In genomic region chr1:59504281-59504680, GRCh38 we compare ENCODE assay signal across 21 cellular contexts.
DNase-seq lines count a peak whose midpoint lies in the region; ATAC-seq, FAIRE-seq and TF ChIP-seq lines count a peak whose summit lies in the region.
"Had no signal": no experiment of that assay in that cellular context is flagged by ENCODE, and none has a peak within 500 bp of the region (broad histone marks: within the 10 kb centered on the region; RNA-seq: fewer than 3 reads in every experiment).

No MANE protein-coding gene starts in this region.

- FAIRE-seq in astrocyte (lab: Jason Lieb, UNC) = no peak
- FAIRE-seq: A549, G401.6, GM12891 had no signal

- no peaks in the 10 kb centered on the region for H3K36me3 ChIP-seq in astrocyte (ENCODE audit: insufficient read depth, low read length)

- peak overlapping the region; percentile 43 for H3K27ac Mint-ChIP-seq in stimulated activated naive CD8-positive, alpha-beta T cell treated with anti-CD3 and anti-CD28 coated beads, Interleukin-15, Interleukin-2, amounts not matched to agents 100 ng/mL and 50 ng/mL, for 24 hours
- H3K27ac Mint-ChIP-seq in astrocyte (ENCODE audit: unreplicated experiment) = peak overlapping the region; percentile 70

- no peak overlapping the region for H2AFZ ChIP-seq in astrocyte (ENCODE audit: low read depth, low read length)
- H2AFZ ChIP-seq: GM23248 had no signal

- H3K79me2 ChIP-seq in astrocyte (ENCODE audit: insufficient read depth, low read length) = no peaks in the 10 kb centered on the region

- no peaks in the 10 kb centered on the region for H3K9me3 Mint-ChIP-seq in stimulated activated naive CD8-positive, alpha-beta T cell treated with anti-CD3 and anti-CD28 coated beads, Interleukin-15, Interleukin-2, amounts not matched to agents 100 ng/mL and 50 ng/mL, for 24 hours
- peaks cover 3% of the 10 kb centered on the region for H3K9me3 Mint-ChIP-seq in astrocyte (ENCODE audit: unreplicated experiment)

- no peak for DNase-seq in stimulated activated naive CD8-positive, alpha-beta T cell treated with anti-CD3 and anti-CD28 coated beads, Interleukin-15, Interleukin-2, amounts not matched to agents 100 U/mL and 50 U/mL, for 24 hours
- DNase-seq in NCI-H82 treated with DMSO at 0.1 percent for 48 hours (lab: John Stamatoyannopoulos, UW; ENCODE audit: unreplicated experiment) (peak; percentile 43), astrocyte (ENCODE audit: low read depth) (no peak), NOMO-1 treated with DMSO at 0.1 percent for 48 hours (lab: John Stamatoyannopoulos, UW; ENCODE audit: unreplicated experiment) (no peak), T1000 (lab: John Stamatoyannopoulos, UW) (no peak), NCI-H1417 treated with DMSO at 0.1 percent for 48 hours (lab: John Stamatoyannopoulos, UW) (no peak)
- DNase-seq: COR-L47, GM23248, KG1, NCI-H1436, NCI-H2029 treated with DMSO at 0.1 percent for 48 hours, NCI-H226, NCI-H526 treated with DMSO at 0.1 percent for 48 hours, SIG-M5, SW 1271 had no signal

- no peak overlapping the region for H3K4me2 ChIP-seq in astrocyte (ENCODE audit: low read length)
- H3K4me2 ChIP-seq: A549 had no signal

- H3K27ac ChIP-seq in astrocyte (ENCODE audit: low read depth, low read length) = no peak overlapping the region
- H3K27ac ChIP-seq: A549, GM23248 had no signal

- no peak overlapping the region for H3K9ac ChIP-seq in astrocyte (ENCODE audit: low read length)
- H3K9ac ChIP-seq: GM23248 had no signal

- no peak for TF ChIP-seq CTCF in astrocyte (IDR thresholded peaks at IDR 0.05; ENCODE audit: insufficient read depth, low read depth, low read length)

- peaks cover 5% of the 10 kb centered on the region for H3K4me1 Mint-ChIP-seq in stimulated activated naive CD8-positive, alpha-beta T cell treated with anti-CD3 and anti-CD28 coated beads, Interleukin-15, Interleukin-2, amounts not matched to agents 100 ng/mL and 50 ng/mL, for 24 hours (ENCODE audit: low read depth)
- peaks cover 34% of the 10 kb centered on the region for H3K4me1 Mint-ChIP-seq in astrocyte (ENCODE audit: low read depth, unreplicated experiment)

- H4K20me1 ChIP-seq in astrocyte (ENCODE audit: insufficient read depth, low read length) = no peaks in the 10 kb centered on the region

- ATAC-seq in stimulated activated naive CD8-positive, alpha-beta T cell treated with anti-CD3 and anti-CD28 coated beads, Interleukin-15, Interleukin-2, amounts not matched to agents 100 U/mL and 50 U/mL, for 24 hours = no peak
- ATAC-seq in GM18519 (IDR thresholded peaks at IDR 0.05; ENCODE audit: low FRiP score, unreplicated experiment) = no peak
- ATAC-seq: A549 had no signal

- no peaks in the 10 kb centered on the region for H3K27me3 Mint-ChIP-seq in stimulated activated naive CD8-positive, alpha-beta T cell treated with anti-CD3 and anti-CD28 coated beads, Interleukin-15, Interleukin-2, amounts not matched to agents 100 ng/mL and 50 ng/mL, for 24 hours
- H3K27me3 Mint-ChIP-seq in astrocyte (ENCODE audit: low read depth, unreplicated experiment) = peaks cover 6% of the 10 kb centered on the region

- H3K27me3 ChIP-seq in astrocyte (ENCODE audit: insufficient read depth, low read length) = no peaks in the 10 kb centered on the region

- no peak overlapping the region for H3K4me3 Mint-ChIP-seq in stimulated activated naive CD8-positive, alpha-beta T cell treated with anti-CD3 and anti-CD28 coated beads, Interleukin-15, Interleukin-2, amounts not matched to agents 100 ng/mL and 50 ng/mL, for 24 hours
- H3K4me3 Mint-ChIP-seq in astrocyte (ENCODE audit: unreplicated experiment) = no peak overlapping the region
- H3K4me3 Mint-ChIP-seq: CD14-positive monocyte had no signal

- no peaks in the 10 kb centered on the region for H3K9me3 ChIP-seq in astrocyte (ENCODE audit: insufficient read depth, low read depth, low read length)
- H3K9me3 ChIP-seq: A549 had no signal

- H3K4me3 ChIP-seq in astrocyte (ENCODE audit: insufficient read depth, low read depth, low read length) = no peak overlapping the region
- H3K4me3 ChIP-seq: A549, GM23248 had no signal

- H3K36me3 Mint-ChIP-seq in stimulated activated naive CD8-positive, alpha-beta T cell treated with anti-CD3 and anti-CD28 coated beads, Interleukin-15, Interleukin-2, amounts not matched to agents 100 ng/mL and 50 ng/mL, for 24 hours (ENCODE audit: low read depth) = no peaks in the 10 kb centered on the region
- no peaks in the 10 kb centered on the region for H3K36me3 Mint-ChIP-seq in astrocyte (ENCODE audit: low read depth, unreplicated experiment)
- H3K36me3 Mint-ChIP-seq: CD14-positive monocyte had no signal

- peaks cover 3% of the 10 kb centered on the region for H3K4me1 ChIP-seq in astrocyte (ENCODE audit: insufficient read depth, low read length)
